8 cellular contexts compared by ENCODE assay signal in genomic region chr14:94129758-94130414, GRCh38. TPM values are rescaled to one million over a fixed set of nuclear protein-coding genes. Genes with fewer than 3 reads are reported as not detected.
DNase-seq lines count a peak whose midpoint lies in the region; ATAC-seq, FAIRE-seq and TF ChIP-seq lines count a peak whose summit lies in the region.

No MANE protein-coding gene starts in this region.

- H3K27me3 ChIP-seq in SU-DHL-6 (ENCODE audit: low read length) (no peaks in the 10 kb centered on the region), kidney epithelial cell (ENCODE audit: control insufficient read depth, insufficient read depth, low read length) (no peaks in the 10 kb centered on the region)

- H3K4me3 ChIP-seq in SU-DHL-6 (ENCODE audit: insufficient read depth, low read length, poor library complexity, severe bottlenecking) = peak overlapping the region; percentile 83
- H3K4me3 ChIP-seq in coronary artery = peak overlapping the region; percentile 77
- peak overlapping the region; percentile 73 for H3K4me3 ChIP-seq in kidney epithelial cell (ENCODE audit: low read depth, low read length)

- peak overlapping the region; percentile 99 for H3K4me2 ChIP-seq in SU-DHL-6 (ENCODE audit: low read depth, low read length, poor library complexity, severe bottlenecking)

- no peaks in the 10 kb centered on the region for H3K36me3 ChIP-seq in SU-DHL-6 (ENCODE audit: low read length)
- no peaks in the 10 kb centered on the region for H3K36me3 ChIP-seq in kidney epithelial cell (ENCODE audit: control insufficient read depth, insufficient read depth, low read length)

- no peaks in the 10 kb centered on the region for H3K9me2 ChIP-seq in SU-DHL-6 (replicated peaks; ENCODE audit: insufficient read depth, low read length)

- H3K9me3 ChIP-seq in SU-DHL-6 (ENCODE audit: insufficient read depth, low read length) = no peaks in the 10 kb centered on the region

- H3F3A ChIP-seq in SU-DHL-6 (ENCODE audit: insufficient read depth) = no peaks in the 10 kb centered on the region

- H3K27ac ChIP-seq in SU-DHL-6 (ENCODE audit: low read depth, low read length) = no peak overlapping the region
- peak overlapping the region; percentile 80 to 87 for H3K27ac ChIP-seq in coronary artery

- no peak for TF ChIP-seq CTCF in SU-DHL-6 (IDR thresholded peaks at IDR 0.05; ENCODE audit: insufficient read depth, low read length, poor library complexity, severe bottlenecking)
- TF ChIP-seq CTCF in coronary artery (IDR thresholded peaks at IDR 0.05) = no peak
- no peak for TF ChIP-seq CTCF in kidney epithelial cell (IDR thresholded peaks at IDR 0.05; ENCODE audit: insufficient read depth, low read length, poor library complexity, severe bottlenecking)
- TF ChIP-seq CTCF in D721Med (IDR thresholded peaks at IDR 0.05; ENCODE audit: insufficient read depth, missing control alignments) = no peak

- DNase-seq in DMS 273 treated with DMSO at 0.1 percent for 48 hours (lab: John Stamatoyannopoulos, UW) = peak; percentile 63
- peak; percentile 22 for DNase-seq in HuH-7 (ENCODE audit: low spot score)
- DNase-seq in coronary artery (ENCODE audit: low spot score) = peak; percentile 69
- no peak for DNase-seq in kidney epithelial cell (ENCODE audit: low read depth)
- peak; percentile 47 for DNase-seq in stimulated activated CD8-positive, alpha-beta memory T cell treated with anti-CD3 and anti-CD28 coated beads, Interleukin-4, amount 100 ng/mL, for 48 hours
- DNase-seq in D721Med (ENCODE audit: insufficient read length, low spot score) = no peak

- H3K9ac ChIP-seq in SU-DHL-6 (ENCODE audit: low read length) = peak overlapping the region; percentile 66

- peak overlapping the region; percentile 99 for H2AFZ ChIP-seq in SU-DHL-6 (ENCODE audit: low read depth, low read length, severe bottlenecking)

- FAIRE-seq in D721Med (lab: Jason Lieb, UNC) = no peak

- H3K79me2 ChIP-seq in SU-DHL-6 (ENCODE audit: insufficient read depth, low read length) = no peaks in the 10 kb centered on the region

- H4K20me1 ChIP-seq in SU-DHL-6 (ENCODE audit: low read depth, low read length) = no peaks in the 10 kb centered on the region

- ATAC-seq in HG03139 (IDR thresholded peaks at IDR 0.05; ENCODE audit: unreplicated experiment) = no peak

RNA-seq across cellular contexts. Expression of gene IFI27L2, which starts 0.5 kb away (rescaled TPM):
- 81.0 and 155 TPM in 2 replicates for total RNA-seq in kidney epithelial cell

RNA-seq across cellular contexts. Expression of gene IFI27, which starts 19.4 kb away (rescaled TPM):
- total RNA-seq in kidney epithelial cell = under 0.01 and 1.4 TPM in 2 replicates

RNA-seq across cellular contexts. Expression of gene PPP4R4, which starts 44.2 kb away (rescaled TPM):
- total RNA-seq in kidney epithelial cell = 0.68 and 2.4 TPM in 2 replicates

RNA-seq across cellular contexts. Expression of gene IFI27L1, which starts 48.8 kb away (rescaled TPM):
- total RNA-seq in kidney epithelial cell = 21.5 and 24.7 TPM in 2 replicates

RNA-seq across cellular contexts. Expression of gene DDX24, which starts 48.9 kb away (rescaled TPM):
- 97.3 and 98.2 TPM in 2 replicates for total RNA-seq in kidney epithelial cell

Comparison
In these comparisons a context has a peak if more than half of its experiments do, and no peak if none do; other contexts are left out.
1. DNase-seq: peak in DMS 273 treated with DMSO at 0.1 percent for 48 hours (single experiment), HuH-7 (single experiment), coronary artery (single experiment) and stimulated activated CD8-positive, alpha-beta memory T cell treated with anti-CD3 and anti-CD28 coated beads, Interleukin-4, amount 100 ng/mL, for 48 hours (single experiment); none in kidney epithelial cell (single experiment) and D721Med (single experiment).
2. Peak in every context shown above with its lines, with median percentiles within 50 percentile points of each other: H3K4me3 ChIP-seq.